8 cellular contexts compared by ENCODE assay signal in the genomic region with DNA sequence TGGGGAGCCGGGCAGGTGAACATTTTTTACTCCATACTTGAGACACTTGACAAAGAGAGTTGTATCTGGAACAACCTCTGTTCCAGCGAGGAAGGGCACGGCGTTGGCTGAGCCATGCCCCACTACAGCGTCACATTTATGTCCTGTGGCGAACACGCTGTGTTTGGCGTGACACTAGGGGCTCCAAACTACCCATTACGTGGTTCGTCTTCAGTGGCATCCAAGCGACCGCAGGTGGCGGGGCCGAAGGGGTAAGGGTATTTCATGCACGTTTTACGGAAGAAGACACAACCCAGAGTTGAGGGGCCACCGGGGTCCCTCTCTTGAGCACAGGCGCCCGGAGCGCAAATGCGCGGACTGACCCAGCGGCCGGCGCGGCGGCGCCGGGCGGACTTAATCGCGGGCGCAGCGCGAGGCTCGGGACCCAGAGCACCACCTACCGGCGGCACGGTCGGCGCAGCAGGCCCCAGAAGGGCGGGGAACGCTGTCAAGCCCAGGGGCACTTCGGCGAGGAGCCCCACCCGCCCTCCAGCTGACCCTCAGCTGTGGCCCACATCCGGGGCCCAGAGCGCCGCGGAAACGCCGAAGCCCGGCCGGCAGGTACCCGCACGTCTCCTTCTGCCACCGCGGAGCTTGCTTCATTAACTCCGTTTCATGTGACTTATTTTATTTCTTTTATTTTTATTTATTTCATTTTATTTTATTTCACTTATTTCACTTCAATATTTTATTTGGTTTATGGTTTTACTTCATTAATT. TPM values are rescaled to one million over a fixed set of nuclear protein-coding genes. Genes with fewer than 3 reads are reported as not detected.
DNase-seq lines count a peak whose midpoint lies in the region; ATAC-seq and TF ChIP-seq lines count a peak whose summit lies in the region.

No MANE protein-coding gene starts in this region.

- H3K27ac ChIP-seq in DND-41 (ENCODE audit: low read length) (no peak overlapping the region), gastroesophageal sphincter (peak overlapping the region in 1 of 4 donors; percentile 44)

- ATAC-seq in DND-41 (ENCODE audit: insufficient read depth, low read depth): peak; percentile 93
- ATAC-seq in GM21619 (IDR thresholded peaks at IDR 0.05; ENCODE audit: unreplicated experiment): peak; percentile 91
- ATAC-seq in gastroesophageal sphincter: peak; percentile 90

- no peak for TF ChIP-seq POLR2A in gastroesophageal sphincter (IDR thresholded peaks at IDR 0.05)

- peak; percentile 74 for TF ChIP-seq CTCF in DND-41 (IDR thresholded peaks at IDR 0.05; ENCODE audit: borderline replicate concordance, extremely low read depth, low read length, poor library complexity, severe bottlenecking)
- TF ChIP-seq CTCF in gastroesophageal sphincter (IDR thresholded peaks at IDR 0.05): peak in 3 of 4 experiments; percentile 61 to 88 (median 64)

- H3K27me3 Mint-ChIP-seq in IgD-negative memory B cell: no peaks in the 10 kb centered on the region

- H3K4me2 ChIP-seq in DND-41 (ENCODE audit: insufficient read depth, low read length): peak overlapping the region; percentile 94

- H3K4me3 ChIP-seq in DND-41 (ENCODE audit: low read depth in 1 of 2, low read length in 2 of 2) (peak overlapping the region; percentile 32 to 71; a peak in 3 of 4 replicates), gastroesophageal sphincter (peak overlapping the region; percentile 45 to 61)

- 6 to 13% methylated on average over 3 to 17 of the region's 59 CpGs for WGBS in gastroesophageal sphincter (ENCODE audit: low coverage in 1 of 2), 2 donors

- H3K4me1 ChIP-seq in DND-41 (ENCODE audit: insufficient read depth, low read length) (peaks cover 10% of the 10 kb centered on the region), gastroesophageal sphincter (peaks cover 0 to 16% (median 5%) of the 10 kb centered on the region in 3 donors)

- H3K36me3 ChIP-seq in DND-41 (ENCODE audit: insufficient read depth, low read length) (peaks cover 2% of the 10 kb centered on the region; the same call in 1 of the 2 replicates), gastroesophageal sphincter (no peaks in the 10 kb centered on the region)

- H3K9me3 ChIP-seq in DND-41 (ENCODE audit: insufficient read depth, low read length, severe bottlenecking): no peaks in the 10 kb centered on the region
- H3K9me3 ChIP-seq in gastroesophageal sphincter: no peaks in the 10 kb centered on the region

- no peak for TF ChIP-seq EP300 in gastroesophageal sphincter (IDR thresholded peaks at IDR 0.05)

- peaks cover 1 to 5% (median 2%) of the 10 kb centered on the region in 3 donors for H3K4me1 Mint-ChIP-seq in IgD-negative memory B cell

- no peaks in the 10 kb centered on the region for H3K79me2 ChIP-seq in DND-41 (ENCODE audit: insufficient read depth, low read length)

- no peak overlapping the region for H3K27ac Mint-ChIP-seq in IgD-negative memory B cell

- peak overlapping the region; percentile 87 to 97 (median 92) for H3K4me3 Mint-ChIP-seq in IgD-negative memory B cell

- H3K9ac ChIP-seq in DND-41 (ENCODE audit: low read depth, low read length): peak overlapping the region; percentile 54

- peak; percentile 71 for DNase-seq in DND-41
- peak; percentile 84 for DNase-seq in RPMI8226
- DNase-seq in activated gamma-delta T cell (lab: John Stamatoyannopoulos, UW): peak; percentile 22
- DNase-seq in nucleus accumbens (lab: John Stamatoyannopoulos, UW): peak in 51 of 56 donors; percentile 5 to 74 (median 40)
- peak; percentile 74 for DNase-seq in superior temporal gyrus (ENCODE audit: extremely low spot score)

- H3K36me3 Mint-ChIP-seq in IgD-negative memory B cell: no peaks in the 10 kb centered on the region

- H4K20me1 ChIP-seq in DND-41 (ENCODE audit: insufficient read depth, low read length): no peaks in the 10 kb centered on the region

- peak overlapping the region; percentile 91 for H2AFZ ChIP-seq in DND-41 (ENCODE audit: low read depth, low read length)

- no peaks in the 10 kb centered on the region for H3K27me3 ChIP-seq in DND-41 (ENCODE audit: insufficient read depth, low read length, poor library complexity)
- H3K27me3 ChIP-seq in gastroesophageal sphincter: no peaks in the 10 kb centered on the region

- H3K9me3 Mint-ChIP-seq in IgD-negative memory B cell: no peaks in the 10 kb centered on the region

RNA-seq across cellular contexts. Expression of a gene that starts 36.4 kb away (rescaled TPM):
- not detected for polyA plus RNA-seq in IgD-negative memory B cell
- total RNA-seq in gastroesophageal sphincter: not detected

Comparison
In these comparisons a context has a peak if more than half of its experiments do, and no peak if none do; other contexts are left out.
1. DNase-seq: peak in every context shown above with its lines; median percentile 84 in RPMI8226; 74 in superior temporal gyrus; 71 in DND-41; 40 in nucleus accumbens; 22 in activated gamma-delta T cell.